In the genomic region with DNA sequence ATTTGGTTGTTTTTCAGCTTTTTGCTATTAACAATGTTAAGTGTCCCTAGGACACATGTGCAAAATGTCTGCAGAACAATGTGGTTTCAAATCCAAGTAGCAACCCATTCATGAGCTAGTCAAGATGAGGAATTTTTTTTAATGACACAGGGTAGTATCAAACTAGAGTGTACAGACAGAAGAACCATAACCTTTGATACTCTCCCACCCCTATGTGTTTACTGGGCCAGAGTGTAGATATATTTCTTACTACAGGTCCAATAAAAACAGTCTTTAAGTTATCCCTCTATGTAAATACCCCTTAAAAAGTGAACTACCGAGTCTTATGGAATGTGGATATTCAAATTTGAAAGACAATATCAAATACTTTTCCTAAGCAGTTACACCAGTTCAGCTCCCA, we compare ENCODE assay signal across 23 cellular contexts.
"Had no signal": no experiment of that assay in that cellular context is flagged by ENCODE, and none has a peak within 500 bp of the region (broad histone marks: within the 10 kb centered on the region; RNA-seq: fewer than 3 reads in every experiment).

No MANE protein-coding gene starts in this region.

- ATAC-seq: Panc1 had no signal

- H3K27me3 ChIP-seq: MG63 had no signal

- H3K4me2 ChIP-seq: SK-N-SH had no signal

- H3K36me3 ChIP-seq: MG63 had no signal

- H3K9me2 ChIP-seq: SK-N-SH had no signal

- H3K27ac ChIP-seq: HL-60, RWPE1 had no signal

- H3K9me3 ChIP-seq: MG63, SK-N-SH had no signal

- DNase-seq: IMR-90, Karpas-422, KG1, MG63, NCI-H1092, NCI-H1105 treated with DMSO at 0.1 percent for 48 hours, NCI-H1417 treated with DMSO at 0.1 percent for 48 hours, NCI-H146, NCI-H1694 treated with DMSO at 0.1 percent for 48 hours, NCI-H2029, NCI-H2081 treated with DMSO at 0.1 percent for 48 hours, NCI-H2171, NCI-H226, NCI-H446, NCI-H510A, NCI-H524 treated with DMSO at 0.1 percent for 48 hours, NCI-H69, NCI-H774, SHP77, SK-N-SH had no signal

- H3K4me3 ChIP-seq: MG63 had no signal
